In genomic region chr17:30599424-30600061, GRCh38 we compare ENCODE assay signal across 8 cellular contexts.
DNase-seq lines count a peak whose midpoint lies in the region; TF ChIP-seq lines count a peak whose summit lies in the region.

No MANE protein-coding gene starts in this region.

- no peaks in the 10 kb centered on the region for H3K4me1 ChIP-seq in ES-I3 (ENCODE audit: insufficient read depth, low read length)
- no peaks in the 10 kb centered on the region for H3K4me1 ChIP-seq in effector memory CD4-positive, alpha-beta T cell (ENCODE audit: control insufficient read depth, insufficient read depth, low read length, poor library complexity, severe bottlenecking)
- peaks cover 11% of the 10 kb centered on the region for H3K4me1 ChIP-seq in neural progenitor cell

- H3F3A ChIP-seq in neural progenitor cell (ENCODE audit: low read depth): peaks cover 33% of the 10 kb centered on the region

- H3K27me3 ChIP-seq in MG63 (no peaks in the 10 kb centered on the region), neural progenitor cell (no peaks in the 10 kb centered on the region)
- H3K27me3 ChIP-seq in effector memory CD4-positive, alpha-beta T cell (replicated peaks; ENCODE audit: control insufficient read depth, insufficient read depth, low read length, poor library complexity, severe bottlenecking): no peaks in the 10 kb centered on the region

- peak overlapping the region; percentile 99 for H3K4me3 Mint-ChIP-seq in neural progenitor cell

- H3K27me3 Mint-ChIP-seq in neural progenitor cell (ENCODE audit: insufficient read depth, low read depth): peaks cover 4% of the 10 kb centered on the region

- H3K4me3 ChIP-seq in MG63: peak overlapping the region; percentile 98
- H3K4me3 ChIP-seq in effector memory CD4-positive, alpha-beta T cell (ENCODE audit: insufficient read depth, low read depth, low read length, poor library complexity, severe bottlenecking): peak overlapping the region; percentile 74
- H3K4me3 ChIP-seq in neural progenitor cell: peak overlapping the region; percentile 96

- DNase-seq in MG63 (no peak), neural progenitor cell (ENCODE audit: low spot score) (no peak), C1 segment of cervical spinal cord (lab: John Stamatoyannopoulos, UW) (no peak), hepatic stellate cell (ENCODE audit: low spot score) (no peak), NOMO-1 (lab: John Stamatoyannopoulos, UW; ENCODE audit: unreplicated experiment in 2 of 2) (no peak)
- no peak for DNase-seq in effector memory CD4-positive, alpha-beta T cell
- DNase-seq in stimulated activated CD8-positive, alpha-beta memory T cell treated with anti-CD3 and anti-CD28 coated beads, Interleukin-4, amount 100 ng/mL, for 48 hours: no peak

- H3K9ac ChIP-seq in ES-I3 (ENCODE audit: low read depth, low read length) (peak overlapping the region; percentile 56; the same call in 1 of the 2 replicates), neural progenitor cell (no peak overlapping the region)

- TF ChIP-seq CTCF in neural progenitor cell (IDR thresholded peaks at IDR 0.05): no peak

- H3K79me2 ChIP-seq in neural progenitor cell (ENCODE audit: low read depth): peaks cover 38% of the 10 kb centered on the region

- H3K27ac ChIP-seq in effector memory CD4-positive, alpha-beta T cell (ENCODE audit: insufficient read depth, low read length, poor library complexity, severe bottlenecking): no peak overlapping the region
- H3K27ac ChIP-seq in neural progenitor cell: no peak overlapping the region

- H3K4me2 ChIP-seq in neural progenitor cell: peak overlapping the region; percentile 81

- H3K36me3 ChIP-seq in ES-I3 (ENCODE audit: insufficient read depth, low read length): no peaks in the 10 kb centered on the region
- no peaks in the 10 kb centered on the region; the same call in 1 of the 2 replicates for H3K36me3 ChIP-seq in MG63
- no peaks in the 10 kb centered on the region for H3K36me3 ChIP-seq in effector memory CD4-positive, alpha-beta T cell (ENCODE audit: control insufficient read depth, insufficient read depth, low read length)
- no peaks in the 10 kb centered on the region for H3K36me3 ChIP-seq in neural progenitor cell

- peaks cover 2% of the 10 kb centered on the region for H3K9me3 Mint-ChIP-seq in neural progenitor cell

- peaks cover 24% of the 10 kb centered on the region for H3K4me1 Mint-ChIP-seq in neural progenitor cell

- H2AFZ ChIP-seq in neural progenitor cell (replicated peaks): peak overlapping the region; percentile 92

- H4K20me1 ChIP-seq in neural progenitor cell (ENCODE audit: low read depth): peaks cover 25% of the 10 kb centered on the region

- H3K27ac Mint-ChIP-seq in neural progenitor cell: peak overlapping the region; percentile 92

- H3K36me3 Mint-ChIP-seq in neural progenitor cell: no peaks in the 10 kb centered on the region

- no peaks in the 10 kb centered on the region for H3K9me3 ChIP-seq in ES-I3 (ENCODE audit: control insufficient read depth, insufficient read depth, low read length)
- no peaks in the 10 kb centered on the region for H3K9me3 ChIP-seq in MG63
- no peaks in the 10 kb centered on the region for H3K9me3 ChIP-seq in effector memory CD4-positive, alpha-beta T cell (ENCODE audit: control insufficient read depth, low read length)
- no peaks in the 10 kb centered on the region for H3K9me3 ChIP-seq in neural progenitor cell (ENCODE audit: low read depth)
